ENCODE assay signal across 11 cellular contexts in the genomic region with DNA sequence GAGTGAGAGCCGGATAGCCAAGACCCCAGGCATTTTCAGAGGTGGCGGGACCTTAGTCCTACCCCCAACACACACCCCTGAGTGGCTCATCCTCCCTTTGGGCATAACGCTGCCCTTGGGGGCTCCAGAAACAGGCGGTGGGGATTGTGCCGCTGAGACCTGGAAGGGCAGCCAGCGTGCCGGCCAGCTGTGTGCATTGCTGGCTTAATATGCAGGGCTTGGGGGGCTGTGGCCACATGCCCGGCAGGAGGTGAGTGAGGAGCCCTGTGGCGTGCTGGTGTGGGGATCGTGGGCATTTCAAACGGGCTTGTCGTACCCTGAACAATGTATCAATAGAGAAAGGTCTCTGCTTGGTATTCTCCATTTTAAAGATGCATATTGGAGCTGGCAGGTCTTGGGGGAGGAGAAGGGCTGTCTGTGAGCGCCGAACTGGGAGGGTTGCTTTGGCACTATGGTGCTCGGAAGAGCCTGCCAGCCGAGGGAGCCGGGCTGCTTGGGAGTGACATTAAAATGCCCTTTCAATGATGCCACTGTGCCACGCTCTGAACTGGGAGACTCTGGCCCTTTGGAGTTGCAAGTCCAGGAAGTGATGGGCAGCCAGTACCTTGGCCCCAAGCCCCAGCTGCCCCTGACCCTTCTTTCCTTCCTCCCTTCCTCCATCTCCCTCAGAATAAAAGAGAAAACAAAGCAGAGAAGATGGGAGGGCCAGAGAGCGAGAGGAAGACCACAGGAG. TPM values are rescaled to one million over a fixed set of nuclear protein-coding genes. Genes with fewer than 3 reads are reported as not detected.
A peak's percentile ranks its signal among the peaks of the same experiment; 100 is the strongest.
DNase-seq lines count a peak whose midpoint lies in the region; ATAC-seq and TF ChIP-seq lines count a peak whose summit lies in the region.
"Had no signal": no experiment of that assay in that cellular context is flagged by ENCODE, and none has a peak within 500 bp of the region (broad histone marks: within the 10 kb centered on the region; RNA-seq: fewer than 3 reads in every experiment).

No MANE protein-coding gene starts in this region.

- DNase-seq in adrenal gland, result peak in 4 of 7 donors; percentile 8 to 44 (median 12)
- no peak for DNase-seq in hypothalamus (lab: John Stamatoyannopoulos, UW)
- DNase-seq in NCI-H2227 treated with DMSO at 0.1 percent for 48 hours (lab: John Stamatoyannopoulos, UW), result no peak
- DNase-seq: cortex of kidney, DMS153, SHP77 had no signal

- no peak for TF ChIP-seq CTCF in adrenal gland (IDR thresholded peaks at IDR 0.05)

- intact Hi-C loops in adrenal gland (cut with DNase I), result no loop called here

- H3K4me1 ChIP-seq in HUES48 (ENCODE audit: control insufficient read depth, insufficient read depth, low read length), result peaks cover 7% of the 10 kb centered on the region
- H3K4me1 ChIP-seq in adrenal gland (replicated peaks in 1 of 2), result peaks cover 10 to 12% of the 10 kb centered on the region in 2 donors
- peaks cover 7% of the 10 kb centered on the region; the same call in 1 of the 2 replicates for H3K4me1 ChIP-seq in iPS-20b (ENCODE audit: insufficient read depth, low read length)

- no peak overlapping the region for H3K9ac ChIP-seq in HUES48 (ENCODE audit: low read depth, low read length)
- no peak overlapping the region for H3K9ac ChIP-seq in iPS-20b (ENCODE audit: low read depth, low read length)

- whole genome bisulfite sequencing in adrenal gland, 4 donors, result 32 to 36% (median 34%) methylated on average over 8 to 19 of the region's 19 CpGs

- H3K36me3 ChIP-seq in HUES48 (ENCODE audit: control insufficient read depth, insufficient read depth, low read length) (no peaks in the 10 kb centered on the region), adrenal gland (replicated peaks in 1 of 2) (no peaks in the 10 kb centered on the region), iPS-20b (ENCODE audit: insufficient read depth, low read depth, low read length) (no peaks in the 10 kb centered on the region)

- H3K4me3 ChIP-seq in HUES48 (ENCODE audit: low read depth, low read length) (peak overlapping the region; percentile 65), adrenal gland (peak overlapping the region in 2 of 4 donors; percentile 21 to 67), iPS-20b (ENCODE audit: low read length) (peak overlapping the region; percentile 61; the same call in 1 of the 2 replicates), skin epidermis (peak overlapping the region; percentile 19 to 58 (median 35))

- ATAC-seq in HG02840 (IDR thresholded peaks at IDR 0.05; ENCODE audit: low FRiP score, unreplicated experiment), result no peak
- ATAC-seq: activated CD4-positive, CD25-positive, alpha-beta regulatory T cell treated with anti-CD3 and anti-CD28 coated beads, Interleukin-2, amount 50 U/mL, for 24 hours had no signal

- no peak for TF ChIP-seq POLR2A in adrenal gland (IDR thresholded peaks at IDR 0.05)

- no peaks in the 10 kb centered on the region for H3K9me3 ChIP-seq in HUES48 (ENCODE audit: control insufficient read depth, insufficient read depth, low read length)
- H3K9me3 ChIP-seq in adrenal gland (replicated peaks in 1 of 3), result no peaks in the 10 kb centered on the region
- H3K9me3 ChIP-seq in iPS-20b (ENCODE audit: insufficient read depth, low read depth, low read length), result no peaks in the 10 kb centered on the region

- H3K27ac ChIP-seq in HUES48 (ENCODE audit: low read depth, low read length) (no peak overlapping the region), adrenal gland (no peak overlapping the region), iPS-20b (ENCODE audit: low read length) (no peak overlapping the region), skin epidermis (peak overlapping the region in 4 of 21 experiments; percentile 0 to 44 (median 16))

- H3K27me3 ChIP-seq in HUES48 (ENCODE audit: control insufficient read depth, insufficient read depth, low read length), result peaks cover 26% of the 10 kb centered on the region
- no peaks in the 10 kb centered on the region for H3K27me3 ChIP-seq in adrenal gland
- peaks cover 34% of the 10 kb centered on the region for H3K27me3 ChIP-seq in iPS-20b (ENCODE audit: insufficient read depth, low read length)

RNA-seq across cellular contexts. Expression of a gene that starts 11.2 kb away (rescaled TPM):
- 10 to 100 TPM; 10.8 to 48.0 (median 28.0) TPM for total RNA-seq in adrenal gland
- polyA plus RNA-seq in adrenal gland, result 10 to 100 TPM; 25.6 to 34.4 (median 33.8) TPM

Comparison
In these comparisons a context has a peak if more than half of its experiments do, and no peak if none do; other contexts are left out.
1. DNase-seq: peak in adrenal gland (4 of 7); none in hypothalamus (0 of 51) and NCI-H2227 treated with DMSO at 0.1 percent for 48 hours (single experiment).